Comparison of ENCODE assay signal across 8 cellular contexts in genomic region chr19:34232566-34233481, GRCh38. TPM values are rescaled to one million over a fixed set of nuclear protein-coding genes. Genes with fewer than 3 reads are reported as not detected.
DNase-seq lines count a peak whose midpoint lies in the region; ATAC-seq, FAIRE-seq and TF ChIP-seq lines count a peak whose summit lies in the region.

No MANE protein-coding gene starts in this region.

- CTCF ChIA-PET in Calu3 (lab: Charles Lee) = interaction anchor here (0.7 to 1.3 kb wide), 18 partner anchors 8 to 754 kb away, joined by 3 to 11 read pairs (median 4); no protein-coding TSS in a partner anchor

- 81 to 85% methylated on average over 11 of the region's 11 CpGs for WGBS in endodermal cell (ENCODE audit: insufficient coverage in 1 of 2, insufficient read length in 1 of 2), 2 experiments

- H3K27me3 ChIP-seq in endodermal cell (ENCODE audit: control insufficient read depth, insufficient read depth, low read length, poor library complexity, severe bottlenecking) (no peaks in the 10 kb centered on the region), muscle layer of colon (ENCODE audit: control insufficient read depth in 1 of 2, insufficient read depth in 2 of 2, low read length in 2 of 2) (no peaks in the 10 kb centered on the region)

- peak; percentile 80 for FAIRE-seq in H54 (lab: Jason Lieb, UNC)

- H3K9ac ChIP-seq in endodermal cell (ENCODE audit: extremely low read depth, low read length, poor library complexity, severe bottlenecking) (no peak overlapping the region), muscle layer of colon (ENCODE audit: low read length) (no peak overlapping the region)

- H3K4me1 ChIP-seq in endodermal cell (ENCODE audit: control insufficient read depth, insufficient read depth, low read length) = no peaks in the 10 kb centered on the region
- H3K4me1 ChIP-seq in muscle layer of colon (ENCODE audit: insufficient read depth, low read length) = peaks cover 20% of the 10 kb centered on the region

- H3K27ac ChIP-seq in endodermal cell (ENCODE audit: low read depth, low read length) (peak overlapping the region; percentile 41), muscle layer of colon (ENCODE audit: low read depth, low read length) (peak overlapping the region; percentile 44)

- H3K4me3 ChIP-seq in endodermal cell (ENCODE audit: low read length) (no peak overlapping the region), muscle layer of colon (ENCODE audit: low read depth in 1 of 2, low read length in 2 of 2) (no peak overlapping the region)

- H3K4me1 Mint-ChIP-seq in Calu3 (ENCODE audit: low read depth, unreplicated experiment) (peaks cover 27% of the 10 kb centered on the region), endodermal cell (peaks cover 15% of the 10 kb centered on the region)

- no peak for TF ChIP-seq POLR2A in H54 (IDR thresholded peaks at IDR 0.05; ENCODE audit: low read depth, low read length)

- H3K4me3 Mint-ChIP-seq in Calu3 (ENCODE audit: low read depth, unreplicated experiment) = peak overlapping the region; percentile 17
- H3K4me3 Mint-ChIP-seq in endodermal cell = no peak overlapping the region

- H3K36me3 Mint-ChIP-seq in Calu3 (ENCODE audit: insufficient read depth, unreplicated experiment) (peaks cover 30% of the 10 kb centered on the region), endodermal cell (ENCODE audit: low read depth) (peaks cover 21% of the 10 kb centered on the region)

- BruUV-seq in Calu3 (replicated peaks; lab: Mats Ljungman, UMichigan) = TSS peak; percentile 5

- no peaks in the 10 kb centered on the region for H3K9me3 ChIP-seq in endodermal cell (ENCODE audit: control insufficient read depth, low read length)
- H3K9me3 ChIP-seq in muscle layer of colon (ENCODE audit: low read length) = no peaks in the 10 kb centered on the region

- H3K9me3 Mint-ChIP-seq in Calu3 (ENCODE audit: low read depth, unreplicated experiment) (no peaks in the 10 kb centered on the region), endodermal cell (no peaks in the 10 kb centered on the region)

- peak; percentile 76 for DNase-seq in Calu3
- DNase-seq in H54 (ENCODE audit: insufficient read length, low spot score) = peak; percentile 89
- DNase-seq in SW480 (ENCODE audit: low spot score) = peak; percentile 80
- no peak for DNase-seq in endodermal cell
- DNase-seq in NCI-H524 treated with DMSO at 0.1 percent for 48 hours (lab: John Stamatoyannopoulos, UW) = no peak
- no peak for DNase-seq in NCI-H2171 treated with DMSO at 0.1 percent for 48 hours (lab: John Stamatoyannopoulos, UW)

- TF ChIP-seq CTCF in Calu3 (IDR thresholded peaks at IDR 0.05; ENCODE audit: unreplicated experiment) (no peak), endodermal cell (conservative IDR thresholded peaks at IDR 0.05) (no peak)

- no peaks in the 10 kb centered on the region for H3K27me3 Mint-ChIP-seq in Calu3 (ENCODE audit: unreplicated experiment)
- no peaks in the 10 kb centered on the region for H3K27me3 Mint-ChIP-seq in endodermal cell (ENCODE audit: insufficient read depth)

- peak overlapping the region; percentile 35 for H3K27ac Mint-ChIP-seq in Calu3 (ENCODE audit: unreplicated experiment)
- H3K27ac Mint-ChIP-seq in endodermal cell = peak overlapping the region; percentile 61

- no peak for ATAC-seq in HG03196 (IDR thresholded peaks at IDR 0.05; ENCODE audit: unreplicated experiment)

- intact Hi-C loops in Calu3 (cut with micrococcal nuclease; ENCODE audit: unreplicated experiment) = loop anchor here (10.0 kb wide), 1 partner anchor 202 kb away; no protein-coding TSS in a partner anchor

- H3K36me3 ChIP-seq in endodermal cell (ENCODE audit: control insufficient read depth, insufficient read depth, low read length) (peaks cover 44% of the 10 kb centered on the region), muscle layer of colon (ENCODE audit: insufficient read depth, low read length) (peaks cover 20% of the 10 kb centered on the region)

RNA-seq across cellular contexts. Expression of gene GARRE1, which starts 21.5 kb away (rescaled TPM):
- total RNA-seq in Calu3 (2022) (18.0 and 19.9 TPM in 2 replicates), endodermal cell (10 to 100 TPM; 21.9 to 27.9 TPM)
- polyA plus RNA-seq in endodermal cell (2013, experiment 1 of 2) = 18.7 TPM
- polyA plus RNA-seq in endodermal cell (2013, experiment 2 of 2) = 18.8 TPM

Comparison
In these comparisons a context has a peak if more than half of its experiments do, and no peak if none do; other contexts are left out.
1. DNase-seq: peak in Calu3 (single experiment), H54 (single experiment) and SW480 (single experiment); none in endodermal cell (single experiment), NCI-H524 treated with DMSO at 0.1 percent for 48 hours (single experiment) and NCI-H2171 treated with DMSO at 0.1 percent for 48 hours (single experiment).